Comparison of ENCODE assay signal across 8 cellular contexts in the genomic region with DNA sequence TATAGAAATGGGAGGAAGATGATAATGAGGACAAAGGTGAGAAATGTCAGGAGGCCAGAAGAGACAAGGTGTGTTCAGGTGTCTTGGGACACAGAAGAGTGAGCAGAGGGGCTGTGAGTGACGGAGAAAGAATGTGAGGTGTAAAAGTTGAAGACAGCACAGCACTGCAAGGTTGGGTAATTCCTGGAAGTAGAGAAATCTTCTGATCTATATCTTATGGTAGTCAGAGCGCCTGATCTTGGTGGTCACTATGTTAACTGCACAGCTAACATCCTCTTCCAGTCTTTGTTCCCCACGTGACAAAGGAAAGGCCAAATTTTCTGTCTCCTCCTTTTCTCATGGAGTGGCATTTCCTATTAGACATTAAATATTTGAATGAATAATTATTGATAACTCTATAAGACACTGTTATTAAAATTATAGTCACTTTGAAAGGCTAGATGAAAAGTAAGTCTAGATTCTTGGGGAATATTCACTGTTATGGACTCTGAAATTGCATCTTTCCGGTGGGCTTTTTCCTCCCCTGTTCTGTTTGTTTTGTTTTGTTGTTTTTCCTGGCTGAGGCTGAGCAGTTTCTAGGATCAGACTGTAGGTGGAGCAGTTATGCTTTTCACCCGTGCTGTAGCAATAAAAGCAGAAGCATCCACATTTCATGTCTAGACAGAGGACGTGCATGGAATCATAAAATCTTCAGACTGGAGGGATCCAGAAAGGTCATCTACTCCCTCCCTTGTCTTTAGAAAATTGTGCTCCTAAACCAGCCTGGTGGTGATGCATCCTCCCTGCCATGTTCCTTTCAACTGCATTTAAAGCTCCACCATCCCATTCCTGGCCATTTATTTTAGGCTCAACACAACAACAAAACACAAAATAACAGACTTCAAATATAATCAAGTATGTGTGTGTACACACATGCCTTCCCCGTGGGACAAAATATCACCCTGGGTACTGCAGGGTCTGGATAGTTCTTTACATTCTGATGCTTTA. TPM values are rescaled to one million over a fixed set of nuclear protein-coding genes. Genes with fewer than 3 reads are reported as not detected.
A peak's percentile ranks its signal among the peaks of the same experiment; 100 is the strongest.
DNase-seq lines count a peak whose midpoint lies in the region; ATAC-seq and TF ChIP-seq lines count a peak whose summit lies in the region.

No MANE protein-coding gene starts in this region.

- H3K4me3 ChIP-seq in PC-3 (ENCODE audit: low read length) (no peak overlapping the region), thoracic aorta (no peak overlapping the region)

- H3K9me2 ChIP-seq in PC-3 (replicated peaks; ENCODE audit: low read length) = no peaks in the 10 kb centered on the region

- no peak overlapping the region for H3K9ac ChIP-seq in PC-3 (ENCODE audit: low read length)

- no peaks in the 10 kb centered on the region for H3K4me1 ChIP-seq in PC-3 (ENCODE audit: insufficient read depth, low read length)
- H3K4me1 ChIP-seq in thoracic aorta (ENCODE audit: control insufficient read depth in 1 of 2, low read depth in 2 of 2) = no peaks in the 10 kb centered on the region

- no peaks in the 10 kb centered on the region for H4K20me1 ChIP-seq in PC-3 (ENCODE audit: low read length)

- peak; percentile 12 for DNase-seq in stimulated activated CD4-positive, alpha-beta T cell treated with anti-CD3 and anti-CD28 coated beads, Interleukin-2, amount 100 ng/mL, for 4 hours (ENCODE audit: low read depth)
- no peak for DNase-seq in stimulated activated CD4-positive, alpha-beta T cell treated with anti-CD3 and anti-CD28 coated beads, Interleukin-2, amount 100 ng/mL, for 24 hours
- DNase-seq in PC-3 (peak; percentile 74), cerebellar cortex (ENCODE audit: low spot score) (peak; percentile 73), left kidney (ENCODE audit: low read depth, low spot score) (peak; percentile 80), thoracic aorta (ENCODE audit: low spot score) (no peak)

- ATAC-seq in HG03571 (IDR thresholded peaks at IDR 0.05; ENCODE audit: unreplicated experiment) (peak; percentile 64), PC-3 (peak; percentile 66), thoracic aorta (ENCODE audit: insufficient number of reproducible peaks, low FRiP score, low read depth) (no peak), GM18907 (IDR thresholded peaks at IDR 0.05; ENCODE audit: unreplicated experiment) (no peak)

- H3K27ac ChIP-seq in PC-3 (ENCODE audit: low read length) (no peak overlapping the region), thoracic aorta (no peak overlapping the region)

- H3K4me2 ChIP-seq in PC-3 (ENCODE audit: low read length) = no peak overlapping the region

- H3F3A ChIP-seq in PC-3 (ENCODE audit: low read length, unreplicated experiment) = no peaks in the 10 kb centered on the region

- no TSS peak for BruUV-seq in PC-3 (replicated peaks; lab: Mats Ljungman, UMichigan)

- CTCF ChIA-PET in PC-3 (lab: Charles Lee) = no interaction called here

- intact Hi-C loops in PC-3 (cut with micrococcal nuclease) = loop anchor here (1.0 to 10.0 kb wide), 3 partner anchors 216 to 336 kb away; no protein-coding TSS in a partner anchor

- no peaks in the 10 kb centered on the region for H3K27me3 ChIP-seq in PC-3 (ENCODE audit: low read length)
- no peaks in the 10 kb centered on the region for H3K27me3 ChIP-seq in thoracic aorta (replicated peaks; ENCODE audit: insufficient read depth)

- TF ChIP-seq CTCF in PC-3 (conservative IDR thresholded peaks at IDR 0.05; ENCODE audit: low read depth, low read length) (peak; percentile 96), thoracic aorta (IDR thresholded peaks at IDR 0.05) (peak; percentile 72)

- H2AFZ ChIP-seq in PC-3 (ENCODE audit: low read length) = peak overlapping the region; percentile 32; the same call in 1 of the 2 replicates

- POLR2A ChIA-PET in PC-3 (lab: Charles Lee; ENCODE audit: unreplicated experiment) = no interaction called here

- no peaks in the 10 kb centered on the region for H3K36me3 ChIP-seq in PC-3 (ENCODE audit: low read depth, low read length)
- H3K36me3 ChIP-seq in thoracic aorta = no peaks in the 10 kb centered on the region

- H3K9me3 ChIP-seq in PC-3 (ENCODE audit: low read length) = no peaks in the 10 kb centered on the region
- no peaks in the 10 kb centered on the region for H3K9me3 ChIP-seq in thoracic aorta

- no peaks in the 10 kb centered on the region for H3K79me2 ChIP-seq in PC-3 (ENCODE audit: low read length)

RNA-seq across cellular contexts. Expression of a gene that starts 26.6 kb away (rescaled TPM):
- total RNA-seq in PC-3 (2014; rRNA removed) (38.4 and 43.0 TPM in 2 replicates), thoracic aorta (10 to 100 TPM; 14.9 to 28.5 TPM)

Comparison
In these comparisons a context has a peak if more than half of its experiments do, and no peak if none do; other contexts are left out.
1. DNase-seq: peak in stimulated activated CD4-positive, alpha-beta T cell treated with anti-CD3 and anti-CD28 coated beads, Interleukin-2, amount 100 ng/mL, for 4 hours (single experiment), PC-3 (single experiment), cerebellar cortex (single experiment) and left kidney (single experiment); none in stimulated activated CD4-positive, alpha-beta T cell treated with anti-CD3 and anti-CD28 coated beads, Interleukin-2, amount 100 ng/mL, for 24 hours (0 of 2) and thoracic aorta (single experiment).
2. ATAC-seq: peak in HG03571 (single experiment) and PC-3 (single experiment); none in thoracic aorta (single experiment) and GM18907 (single experiment).